Comparison of ENCODE assay signal across 19 cellular contexts in the genomic region with DNA sequence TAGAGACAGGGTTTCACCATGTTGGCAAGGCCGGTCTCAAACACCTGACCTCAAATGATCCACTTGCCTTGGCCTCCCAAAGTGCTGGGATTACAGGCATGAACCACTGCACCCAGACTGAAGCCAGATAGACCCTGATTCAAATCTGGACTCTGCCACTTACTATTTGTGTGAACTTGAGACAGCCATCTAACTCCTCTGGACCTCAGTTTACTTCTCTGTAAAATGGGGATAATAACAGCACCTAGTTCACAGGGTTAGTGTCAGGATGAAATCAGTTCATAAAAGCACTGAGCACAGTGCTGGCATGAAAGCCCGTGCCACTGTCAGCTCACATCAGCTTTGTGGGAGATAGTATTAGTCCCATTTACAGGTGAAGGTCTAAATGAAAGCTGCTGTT. TPM values are rescaled to one million over a fixed set of nuclear protein-coding genes. Genes with fewer than 3 reads are reported as not detected.
DNase-seq lines count a peak whose midpoint lies in the region; ATAC-seq, FAIRE-seq and TF ChIP-seq lines count a peak whose summit lies in the region.
"Had no signal": no experiment of that assay in that cellular context is flagged by ENCODE, and none has a peak within 500 bp of the region (broad histone marks: within the 10 kb centered on the region; RNA-seq: fewer than 3 reads in every experiment).

No MANE protein-coding gene starts in this region.

- WGBS in HepG2 (ENCODE audit: low lambda C conversion rate) = 46% methylated on average over 2 of the region's 2 CpGs
- 92% methylated on average over 2 of the region's 2 CpGs for WGBS in right lobe of liver (ENCODE audit: insufficient coverage, low coverage, low lambda C conversion rate, missing lambda C conversion rate)
- no CpG with 5 or more reads among the region's 2 CpGs for WGBS in mesendoderm (ENCODE audit: extremely low coverage, insufficient coverage, low lambda C conversion rate)

- H3K27me3 ChIP-seq in HepG2 (ENCODE audit: control insufficient read depth in 1 of 2, insufficient read depth in 2 of 2, low read length in 2 of 2) (0 out of 5 replicates have a peak, but pooled peaks cover 0 to 1% of the 10 kb centered on the region in 2 experiments), right lobe of liver (no peaks in the 10 kb centered on the region), MM.1S (replicated peaks; ENCODE audit: insufficient read depth, low read length) (no peaks in the 10 kb centered on the region), mesendoderm (ENCODE audit: insufficient read depth, low read length, poor library complexity) (no peaks in the 10 kb centered on the region)

- in situ Hi-C loops in HepG2 (cut with HindIII; ENCODE audit: extremely low pct_ligation_motif_present, low pct_unique_long_range_greater_than_20kb) = no loop called here

- H3K4ac ChIP-seq in mesendoderm (ENCODE audit: low read depth, low read length) = no peak overlapping the region

- H3K9ac ChIP-seq in HepG2 (ENCODE audit: insufficient read depth, low read depth, low read length) (no peak overlapping the region), MM.1S (ENCODE audit: low read length) (peak overlapping the region; percentile 47), mesendoderm (ENCODE audit: low read length) (no peak overlapping the region)

- TF ChIP-seq EP300 in HepG2 (IDR thresholded peaks at IDR 0.05; ENCODE audit: low read depth in 2 of 2, low read length in 2 of 2) (no peak), HepG2 (CRISPR knock-in tag; IDR thresholded peaks at IDR 0.05; ENCODE audit: borderline replicate concordance) (no peak)

- no peak for FAIRE-seq in HepG2 (lab: Jason Lieb, UNC)
- FAIRE-seq: A549, HTR-8/SVneo had no signal

- H3K27ac ChIP-seq in HepG2 (ENCODE audit: extremely low read length, insufficient read depth, low read length) (no peak overlapping the region), right lobe of liver (no peak overlapping the region), MM.1S (ENCODE audit: low read length) (peak overlapping the region; percentile 87), mesendoderm (ENCODE audit: low read depth, low read length) (no peak overlapping the region)
- H3K27ac ChIP-seq: 22Rv1 had no signal

- CTCF ChIA-PET in HepG2 (lab: Yijun Ruan, JAX; ENCODE audit: low intra/inter-chr PET ratio, low total read pairs) = no interaction called here

- no peak overlapping the region for H3K23ac ChIP-seq in mesendoderm (ENCODE audit: low read length)

- H3K9me3 ChIP-seq in HepG2 (ENCODE audit: low read length) (no peaks in the 10 kb centered on the region), right lobe of liver (no peaks in the 10 kb centered on the region), MM.1S (replicated peaks; ENCODE audit: insufficient read depth, low read length) (no peaks in the 10 kb centered on the region)
- H3K9me3 ChIP-seq: A549 had no signal

- no peak for ATAC-seq in HepG2
- ATAC-seq in right lobe of liver = no peak
- ATAC-seq: A549; CD8-positive, alpha-beta T cell; HCT116 had no signal

- POLR2A ChIA-PET in HepG2 (lab: Yijun Ruan, JAX) = no interaction called here

- no peaks in the 10 kb centered on the region for H3K4me1 ChIP-seq in HepG2 (ENCODE audit: insufficient read depth, low read length)
- no peaks in the 10 kb centered on the region for H3K4me1 ChIP-seq in right lobe of liver
- peaks cover 70% of the 10 kb centered on the region for H3K4me1 ChIP-seq in MM.1S (ENCODE audit: low read length)
- peaks cover 39% of the 10 kb centered on the region for H3K4me1 ChIP-seq in mesendoderm (ENCODE audit: control insufficient read depth, low read depth, low read length)

- H3K4me3 ChIP-seq in HepG2 (replicated peaks in 1 of 3; ENCODE audit: insufficient read depth in 1 of 3, low read depth in 2 of 3, low read length in 3 of 3) (no peak overlapping the region), right lobe of liver (no peak overlapping the region), MM.1S (ENCODE audit: low read length) (peak overlapping the region; percentile 40; the same call in 1 of the 2 replicates), mesendoderm (ENCODE audit: low read length) (no peak overlapping the region)
- H3K4me3 ChIP-seq: A549 had no signal

- H3K56ac ChIP-seq in mesendoderm (ENCODE audit: low read length) = peak overlapping the region; percentile 40

- H2AFZ ChIP-seq in HepG2 (ENCODE audit: low read length) (no peak overlapping the region), MM.1S (ENCODE audit: low read length) (peak overlapping the region; percentile 54; the same call in 1 of the 2 replicates)

- no peak overlapping the region for H4K5ac ChIP-seq in mesendoderm (ENCODE audit: low read length)

- H3K4me2 ChIP-seq in HepG2 (ENCODE audit: low read depth, low read length) = no peak overlapping the region
- peak overlapping the region; percentile 79 for H3K4me2 ChIP-seq in MM.1S (ENCODE audit: low read depth, low read length)
- H3K4me2 ChIP-seq in mesendoderm (ENCODE audit: low read length) = no peak overlapping the region
- H3K4me2 ChIP-seq: A549 had no signal

- H4K20me1 ChIP-seq in HepG2 (ENCODE audit: insufficient read depth, low read length) = no peaks in the 10 kb centered on the region
- no peaks in the 10 kb centered on the region for H4K20me1 ChIP-seq in MM.1S (ENCODE audit: insufficient read depth, low read length)

- no peak overlapping the region for H2BK15ac ChIP-seq in mesendoderm (replicated peaks; ENCODE audit: low read depth)

- TF ChIP-seq RAD21 in HepG2 (CRISPR knock-in tag; IDR thresholded peaks at IDR 0.05) = no peak

- peaks cover 20% of the 10 kb centered on the region for H3F3A ChIP-seq in MM.1S (ENCODE audit: insufficient read depth, low read length)

- DNase-seq in HepG2 (ENCODE audit: low spot score) (no peak), right lobe of liver (no peak), MM.1S (no peak), mesendoderm (no peak), NCI-H2196 (lab: John Stamatoyannopoulos, UW; ENCODE audit: unreplicated experiment) (no peak), kidney glomerular epithelial cell (lab: John Stamatoyannopoulos, UW) (no peak), NCI-H1694 (lab: John Stamatoyannopoulos, UW) (no peak)
- DNase-seq: AML-193; Calu3; CD8-positive, alpha-beta T cell; DMS79 treated with DMSO at 0.1 percent for 48 hours; GF-D8; GOT3; H7; HFFc6 had no signal

- H3K36me3 ChIP-seq in HepG2 (replicated peaks in 1 of 2; ENCODE audit: control insufficient read depth in 1 of 2, insufficient read depth in 2 of 2, low read length in 2 of 2) = no peaks in the 10 kb centered on the region
- H3K36me3 ChIP-seq in right lobe of liver = no peaks in the 10 kb centered on the region
- no peaks in the 10 kb centered on the region for H3K36me3 ChIP-seq in MM.1S (replicated peaks; ENCODE audit: insufficient read depth, low read length)
- H3K36me3 ChIP-seq in mesendoderm (ENCODE audit: control insufficient read depth, insufficient read depth, low read length) = peaks cover 3% of the 10 kb centered on the region

- H2BK120ac ChIP-seq in mesendoderm (ENCODE audit: low read depth, low read length) = no peak overlapping the region

- H4K8ac ChIP-seq in mesendoderm (ENCODE audit: low read depth, low read length) = no peak overlapping the region

- TF ChIP-seq POLR2A in HepG2 (IDR thresholded peaks at IDR 0.05; ENCODE audit: insufficient read depth in 1 of 2, low read depth in 2 of 2, low read length in 2 of 2) = no peak
- no peak for TF ChIP-seq POLR2A in right lobe of liver (IDR thresholded peaks at IDR 0.05)

- H3K79me1 ChIP-seq in mesendoderm (ENCODE audit: low read length) = peaks cover 10% of the 10 kb centered on the region

- intact Hi-C loops in HepG2 (cut with micrococcal nuclease; ENCODE audit: unreplicated experiment) = no loop called here
- intact Hi-C loops in right lobe of liver (cut with DNase I) = no loop called here

- BruUV-seq in HepG2 (replicated peaks; lab: Mats Ljungman, UMichigan) = no TSS peak

- H3K79me2 ChIP-seq in HepG2 (ENCODE audit: insufficient read depth, low read length) (no peaks in the 10 kb centered on the region), MM.1S (ENCODE audit: low read length) (peaks cover 13% of the 10 kb centered on the region), mesendoderm (ENCODE audit: control insufficient read depth, insufficient read depth, low read length) (no peaks in the 10 kb centered on the region)

- H2BK5ac ChIP-seq in mesendoderm (ENCODE audit: low read length) = peak overlapping the region; percentile 37

- H2AK5ac ChIP-seq in mesendoderm (ENCODE audit: low read length) = no peak overlapping the region

- TF ChIP-seq CTCF in HepG2 (CRISPR knock-in tag; IDR thresholded peaks at IDR 0.05) (no peak), right lobe of liver (IDR thresholded peaks at IDR 0.05) (no peak), MM.1S (IDR thresholded peaks at IDR 0.05; ENCODE audit: low read length) (no peak)

- no peaks in the 10 kb centered on the region for H3K9me2 ChIP-seq in MM.1S (replicated peaks; ENCODE audit: insufficient read depth, low read length)

- H3K18ac ChIP-seq in mesendoderm (ENCODE audit: low read length) = no peak overlapping the region

TF ChIP-seq in HepG2, 621 proteins besides CTCF, POLR2A, EP300 and RAD21 (continues in another document):
- peak; percentile 77 for TF ChIP-seq ZNF629 (CRISPR knock-in tag; conservative IDR thresholded peaks at IDR 0.05)

RNA-seq across cellular contexts. Expression of a gene that starts 28.5 kb away (rescaled TPM):
- total RNA-seq in HepG2 (2016; rRNA removed; fragmentation: Illumina TruSeq; extraction: Trizol) (1.0 and 1.9 TPM in 2 replicates), right lobe of liver (1 to 10 TPM in 3 of 6 experiments, under 1 TPM in 3; 0.05 to 9.7 (median 4.4) TPM)
- 0.09 and 0.10 TPM in 2 replicates for total RNA-seq in HepG2 (2016; cell fraction: cytosol; rRNA removed; fragmentation: Illumina TruSeq; extraction: Trizol; ENCODE audit: low read depth)
- 1.2 and 1.6 TPM in 2 replicates for total RNA-seq in HepG2 (2016; cell fraction: insoluble cytoplasmic fraction; rRNA removed; fragmentation: Illumina TruSeq; extraction: Trizol)
- total RNA-seq in HepG2 (2016; cell fraction: membrane; rRNA removed; fragmentation: Illumina TruSeq; extraction: Trizol) = 0.31 and 0.43 TPM in 2 replicates
- 0.65 and 0.81 TPM in 2 replicates for total RNA-seq in HepG2 (2016; cell fraction: nucleus; rRNA removed; fragmentation: Illumina TruSeq; extraction: Trizol)
- 1.2 and 1.7 TPM in 2 replicates for polyA plus RNA-seq in HepG2 (2011; rRNA removed)
- 0.72 and 1.6 TPM in 2 replicates for polyA plus RNA-seq in HepG2 (2011; cell fraction: cytosol; rRNA removed)
- 0.72 and 1.2 TPM in 2 replicates for polyA plus RNA-seq in HepG2 (2011; cell fraction: nucleus; rRNA removed)
- 0.64 and 1.5 TPM in 2 replicates for polyA plus RNA-seq in HepG2 (2012)
- polyA plus RNA-seq in HepG2 (2016; cell fraction: cytosol; fragmentation: Illumina TruSeq; extraction: Trizol; ENCODE audit: low read depth) = 0.07 and 0.08 TPM in 2 replicates
- polyA plus RNA-seq in HepG2 (2016; cell fraction: insoluble cytoplasmic fraction; fragmentation: Illumina TruSeq; extraction: Trizol; ENCODE audit: low read depth) = 0.94 and 1.3 TPM in 2 replicates
- 0.19 and 0.23 TPM in 2 replicates for polyA plus RNA-seq in HepG2 (2016; cell fraction: membrane; fragmentation: Illumina TruSeq; extraction: Trizol; ENCODE audit: low read depth)
- polyA plus RNA-seq in HepG2 (2016; cell fraction: nucleus; fragmentation: Illumina TruSeq; extraction: Trizol; ENCODE audit: insufficient read depth, low read depth) = 0.75 and 0.93 TPM in 2 replicates
- 2.2 TPM in 1 of 2 replicates, not detected in the other for polyA minus RNA-seq in HepG2 (2011; rRNA and poly(A)+ RNA removed; ENCODE audit: low replicate concordance)
- polyA minus RNA-seq in HepG2 (2011; cell fraction: cytosol; rRNA and poly(A)+ RNA removed) = 1.8 and 3.7 TPM in 2 replicates
- 1.0 and 1.9 TPM in 2 replicates for polyA minus RNA-seq in HepG2 (2011; cell fraction: nucleus; rRNA and poly(A)+ RNA removed)
- 10.5 TPM for polyA plus RNA-seq in mesendoderm (2013, experiment 1 of 2)
- 10.4 TPM for polyA plus RNA-seq in mesendoderm (2013, experiment 2 of 2)
- total RNA-seq: CD8-positive, alpha-beta T cell had no signal
